16 cellular contexts compared by ENCODE assay signal in genomic region chr3:95172144-95172543, GRCh38.
A peak's percentile ranks its signal among the peaks of the same experiment; 100 is the strongest.
DNase-seq lines count a peak whose midpoint lies in the region; ATAC-seq, FAIRE-seq and TF ChIP-seq lines count a peak whose summit lies in the region.
"Had no signal": no experiment of that assay in that cellular context is flagged by ENCODE, and none has a peak within 500 bp of the region (broad histone marks: within the 10 kb centered on the region; RNA-seq: fewer than 3 reads in every experiment).

No MANE protein-coding gene starts in this region.

- H3K4me3 Mint-ChIP-seq in stimulated activated memory B cell treated with anti-CD40 and anti-IgM and Interleukin-4, amounts not matched to agents 10 μg/mL and 1 μg/mL and 100 μg/mL, for 72 hours: no peak overlapping the region
- H3K4me3 Mint-ChIP-seq: CD4-positive, CD25-positive, alpha-beta regulatory T cell had no signal

- TF ChIP-seq RAD21 in H1 (IDR thresholded peaks at IDR 0.05 in 1 of 2, conservative IDR thresholded peaks at IDR 0.05 in 1 of 2; ENCODE audit: low read depth in 2 of 2, low read length in 2 of 2): no peak

- no peaks in the 10 kb centered on the region for H4K20me1 ChIP-seq in H1 (replicated peaks in 1 of 2; ENCODE audit: control insufficient read depth in 1 of 2, insufficient read depth in 2 of 2, low read length in 2 of 2)
- H4K20me1 ChIP-seq: BLaER1 had no signal

- no peak overlapping the region for H3K9ac ChIP-seq in H1 (replicated peaks in 1 of 4; ENCODE audit: extremely low read depth in 1 of 4, low read depth in 3 of 4, low read length in 3 of 4)
- H3K9ac ChIP-seq: BLaER1 had no signal

- H3K27ac ChIP-seq in H1 (ENCODE audit: low read depth, low read length): no peak overlapping the region
- H3K27ac ChIP-seq: BLaER1 had no signal

- no peaks in the 10 kb centered on the region for H3K79me1 ChIP-seq in H1 (ENCODE audit: low read depth, low read length)

- no peaks in the 10 kb centered on the region for H3K36me3 ChIP-seq in H1 (ENCODE audit: control insufficient read depth in 2 of 4, insufficient read depth in 4 of 4, low read length in 3 of 4)
- H3K36me3 ChIP-seq: BLaER1 had no signal

- no peak overlapping the region for H3K14ac ChIP-seq in H1 (ENCODE audit: insufficient read length)

- no peak for TF ChIP-seq CTCF in H1 (IDR thresholded peaks at IDR 0.05; ENCODE audit: control extremely low read depth in 1 of 3, insufficient read depth in 1 of 3, low read depth in 1 of 3, low read length in 3 of 3)

- TF ChIP-seq EP300 in H1 (IDR thresholded peaks at IDR 0.05; ENCODE audit: borderline replicate concordance in 1 of 2, low read depth in 2 of 2, low read length in 2 of 2): no peak

- no peak overlapping the region for H4K8ac ChIP-seq in H1 (ENCODE audit: extremely low read depth, insufficient read depth, low read length)

- no peak overlapping the region for H2BK120ac ChIP-seq in H1 (replicated peaks; ENCODE audit: low read depth, low read length)

- H3K9me3 Mint-ChIP-seq in stimulated activated memory B cell treated with anti-CD40 and anti-IgM and Interleukin-4, amounts not matched to agents 10 μg/mL and 1 μg/mL and 100 μg/mL, for 72 hours: peaks cover 5% of the 10 kb centered on the region
- peaks cover 3 to 6% of the 10 kb centered on the region in 2 donors for H3K9me3 Mint-ChIP-seq in activated naive CD4-positive, alpha-beta T cell treated with anti-CD3 and anti-CD28 coated beads, Interleukin-2, amount 50 U/mL, for 72 hours

- H3K23ac ChIP-seq in H1 (ENCODE audit: insufficient read length): no peak overlapping the region

- no peak for FAIRE-seq in H1 (lab: Jason Lieb, UNC)
- FAIRE-seq: G401.6, GM12892, H54 had no signal

- no peak overlapping the region for H2BK5ac ChIP-seq in H1 (ENCODE audit: low read depth, low read length)

- ATAC-seq in stimulated activated memory B cell treated with anti-CD40 and anti-IgM and Interleukin-4, amounts not matched to agents 10 μg/mL and 1 μg/mL and 100 μg/mL, for 72 hours: peak; percentile 24
- no peak for ATAC-seq in HG03045 (IDR thresholded peaks at IDR 0.05; ENCODE audit: unreplicated experiment)
- no peak for ATAC-seq in activated naive CD4-positive, alpha-beta T cell treated with anti-CD3 and anti-CD28 coated beads, Interleukin-2, amount 50 U/mL, for 72 hours

- no peak for TF ChIP-seq POLR2A in H1 (IDR thresholded peaks at IDR 0.05; ENCODE audit: control extremely low read depth in 1 of 2, low read depth in 2 of 2, low read length in 2 of 2)

- H3K27ac Mint-ChIP-seq in stimulated activated memory B cell treated with anti-CD40 and anti-IgM and Interleukin-4, amounts not matched to agents 10 μg/mL and 1 μg/mL and 100 μg/mL, for 72 hours: no peak overlapping the region
- H3K27ac Mint-ChIP-seq in activated naive CD4-positive, alpha-beta T cell treated with anti-CD3 and anti-CD28 coated beads, Interleukin-2, amount 50 U/mL, for 72 hours: no peak overlapping the region
- H3K27ac Mint-ChIP-seq: CD4-positive, CD25-positive, alpha-beta regulatory T cell had no signal

- no peak overlapping the region for H3K18ac ChIP-seq in H1 (ENCODE audit: extremely low read depth, low read length)

- no peaks in the 10 kb centered on the region for H3K27me3 ChIP-seq in H1 (replicated peaks in 1 of 4; ENCODE audit: control insufficient read depth in 3 of 4, extremely low read depth in 1 of 4, insufficient read depth in 3 of 4, low read length in 3 of 4)
- H3K27me3 ChIP-seq: BLaER1 had no signal

- no peaks in the 10 kb centered on the region for H3K9me3 ChIP-seq in H1 (ENCODE audit: insufficient read depth in 2 of 2, low read depth in 1 of 2, low read length in 1 of 2)
- H3K9me3 ChIP-seq: BLaER1 had no signal

- DNase-seq in HT-29 (ENCODE audit: low spot score): peak; percentile 46
- DNase-seq in H1 (ENCODE audit: low read depth in 1 of 2, low spot score in 2 of 2): no peak
- peak; percentile 73 for DNase-seq in kidney tubule cell (ENCODE audit: low spot score)
- no peak for DNase-seq in GM19238 (ENCODE audit: insufficient read length, low spot score)
- no peak for DNase-seq in activated naive CD4-positive, alpha-beta T cell treated with anti-CD3 and anti-CD28 coated beads, Interleukin-2, amount 50 U/mL, for 72 hours (ENCODE audit: low spot score in 2 of 2)
- DNase-seq: Calu3; CD4-positive, CD25-positive, alpha-beta regulatory T cell; DMS 273 treated with DMSO at 0.1 percent for 48 hours; DMS79 treated with DMSO at 0.1 percent for 48 hours; EL had no signal

- H2BK15ac ChIP-seq in H1 (ENCODE audit: low read length): no peak overlapping the region

- no peak overlapping the region for H3K4me3 ChIP-seq in H1 (ENCODE audit: extremely low read depth in 1 of 4, insufficient read depth in 2 of 4, low read depth in 3 of 4, low read length in 4 of 4)
- H3K4me3 ChIP-seq: BLaER1 had no signal

- H2BK12ac ChIP-seq in H1 (ENCODE audit: low read depth, low read length): peak overlapping the region; percentile 27; the same call in 1 of the 2 replicates

- WGBS in H1 (ENCODE audit: extremely low coverage in 1 of 2, insufficient coverage in 1 of 2, insufficient read length in 1 of 2, insufficient replicate concordance in 2 of 2, low coverage in 1 of 2, low lambda C conversion rate in 2 of 2, missing lambda C conversion rate in 1 of 2), 2 experiments: 94% methylated on average over 1 of the region's 1 CpG; no CpG with 5 or more reads in 1 of the 2 experiments

- POLR2A ChIA-PET in H1 (lab: Charles Lee; ENCODE audit: partially characterized antibody): no interaction called here

- H3K79me2 ChIP-seq in H1 (ENCODE audit: control insufficient read depth in 1 of 2, insufficient read depth in 2 of 2, low read length in 2 of 2): no peaks in the 10 kb centered on the region

- H2AFZ ChIP-seq in H1 (ENCODE audit: low read length): peak overlapping the region; percentile 50; the same call in 1 of the 2 replicates

- H3K27me3 Mint-ChIP-seq in stimulated activated memory B cell treated with anti-CD40 and anti-IgM and Interleukin-4, amounts not matched to agents 10 μg/mL and 1 μg/mL and 100 μg/mL, for 72 hours: no peaks in the 10 kb centered on the region
- H3K27me3 Mint-ChIP-seq: CD4-positive, CD25-positive, alpha-beta regulatory T cell had no signal

- H3K36me3 Mint-ChIP-seq in stimulated activated memory B cell treated with anti-CD40 and anti-IgM and Interleukin-4, amounts not matched to agents 10 μg/mL and 1 μg/mL and 100 μg/mL, for 72 hours: no peaks in the 10 kb centered on the region
- no peaks in the 10 kb centered on the region for H3K36me3 Mint-ChIP-seq in activated naive CD4-positive, alpha-beta T cell treated with anti-CD3 and anti-CD28 coated beads, Interleukin-2, amount 50 U/mL, for 72 hours
- H3K36me3 Mint-ChIP-seq: CD4-positive, CD25-positive, alpha-beta regulatory T cell had no signal

- H3K4me1 Mint-ChIP-seq in stimulated activated memory B cell treated with anti-CD40 and anti-IgM and Interleukin-4, amounts not matched to agents 10 μg/mL and 1 μg/mL and 100 μg/mL, for 72 hours: no peaks in the 10 kb centered on the region
- H3K4me1 Mint-ChIP-seq: CD4-positive, CD25-positive, alpha-beta regulatory T cell had no signal

- no peak overlapping the region for H3K4ac ChIP-seq in H1 (replicated peaks; ENCODE audit: insufficient read length, low read depth, low read length)

- H2BK20ac ChIP-seq in H1 (ENCODE audit: low read length): no peak overlapping the region

- CTCF ChIA-PET in H1 (lab: Charles Lee; ENCODE audit: partially characterized antibody): no interaction called here

- H3K4me1 ChIP-seq in H1 (replicated peaks in 1 of 4; ENCODE audit: control insufficient read depth in 3 of 4, insufficient read depth in 4 of 4, low read length in 3 of 4): no peaks in the 10 kb centered on the region
- H3K4me1 ChIP-seq: BLaER1 had no signal

- no peak overlapping the region for H3K56ac ChIP-seq in H1 (replicated peaks; ENCODE audit: insufficient read length, low read depth, low read length)

- no peak overlapping the region for H3K4me2 ChIP-seq in H1 (ENCODE audit: insufficient read depth in 1 of 2, low read depth in 2 of 2, low read length in 2 of 2)
- H3K4me2 ChIP-seq: BLaER1 had no signal

- H2AK5ac ChIP-seq in H1 (ENCODE audit: low read depth, low read length): no peak overlapping the region

- H4K91ac ChIP-seq in H1 (replicated peaks; ENCODE audit: insufficient read length, low read length): no peak overlapping the region

- no peak overlapping the region for H4K5ac ChIP-seq in H1 (ENCODE audit: insufficient read length, low read depth, low read length)

- H3K23me2 ChIP-seq in H1 (ENCODE audit: low read depth, low read length): no peaks in the 10 kb centered on the region

TF ChIP-seq in H1, 55 proteins besides CTCF, POLR2A, EP300 and RAD21 (continues in another document):
- TF ChIP-seq KDM5A (IDR thresholded peaks at IDR 0.05; ENCODE audit: low read length) (no peak), BRCA1 (IDR thresholded peaks at IDR 0.05; ENCODE audit: low read depth, low read length) (no peak), CEBPB (IDR thresholded peaks at IDR 0.05; ENCODE audit: low read depth, low read length) (no peak), POU5F1 (IDR thresholded peaks at IDR 0.05; ENCODE audit: low read depth, low read length) (no peak), E2F6 (IDR thresholded peaks at IDR 0.05) (no peak), CTBP2 (IDR thresholded peaks at IDR 0.05; ENCODE audit: borderline replicate concordance, insufficient read depth, insufficient read length, low read length) (no peak), ATF3 (IDR thresholded peaks at IDR 0.05; ENCODE audit: insufficient read depth, low read depth, low read length) (no peak), JUN (IDR thresholded peaks at IDR 0.05; ENCODE audit: low read depth, low read length) (no peak), SIRT6 (IDR thresholded peaks at IDR 0.05; ENCODE audit: low read length) (no peak), FOSL1 (IDR thresholded peaks at IDR 0.05; ENCODE audit: insufficient read depth, low read depth, low read length) (no peak), TAF1 (IDR thresholded peaks at IDR 0.05; ENCODE audit: low read depth, low read length) (no peak), ZNF274 (IDR thresholded peaks at IDR 0.05; ENCODE audit: borderline replicate concordance, extremely low read depth, low read length) (no peak), GABPA (IDR thresholded peaks at IDR 0.05; ENCODE audit: borderline replicate concordance, insufficient read depth, low read length) (no peak), SIN3A (conservative IDR thresholded peaks at IDR 0.05 in 1 of 2, IDR thresholded peaks at IDR 0.05 in 1 of 2; ENCODE audit: low read depth in 1 of 2, low read length in 2 of 2) (no peak), POLR2AphosphoS5 (IDR thresholded peaks at IDR 0.05; ENCODE audit: low read depth, low read length) (no peak)

Comparison
In these comparisons a context has a peak if more than half of its experiments do, and no peak if none do; other contexts are left out.
1. DNase-seq: peak in HT-29 (single experiment) and kidney tubule cell (single experiment); none in H1 (0 of 2), GM19238 (single experiment) and activated naive CD4-positive, alpha-beta T cell treated with anti-CD3 and anti-CD28 coated beads, Interleukin-2, amount 50 U/mL, for 72 hours (0 of 2).